ENCODE assay signal across 14 cellular contexts in genomic region chr22:22800716-22801115, GRCh38.
"Had no signal": no experiment of that assay in that cellular context is flagged by ENCODE, and none has a peak within 500 bp of the region (broad histone marks: within the 10 kb centered on the region; RNA-seq: fewer than 3 reads in every experiment).

No MANE protein-coding gene starts in this region.

- H3K27ac ChIP-seq: dorsolateral prefrontal cortex, gastrocnemius medialis, neural progenitor cell, right atrium auricular region, thyroid gland, uterus had no signal

- H3K9ac ChIP-seq: neural progenitor cell had no signal

- H3K4me3 ChIP-seq: dorsolateral prefrontal cortex, gastrocnemius medialis, neural progenitor cell, right atrium auricular region, smooth muscle cell, thyroid gland, uterus had no signal

- H3K27me3 ChIP-seq: right atrium auricular region, thyroid gland, uterus had no signal

- DNase-seq: activated CD4-positive, alpha-beta T cell treated with anti-CD3 and anti-CD28 coated beads, Interleukin-2, amount 50 U/mL, for 48 hours; activated CD4-positive, CD25-positive, alpha-beta regulatory T cell treated with anti-CD3 and anti-CD28 coated beads, Interleukin-2, amount 50 U/mL, for 72 hours; activated gamma-delta T cell; activated T-cell treated with anti-CD3 and anti-CD28 coated beads, Interleukin-2, amount 50 U/mL, for 48 hours; amygdala; dorsolateral prefrontal cortex; gastrocnemius medialis; posterior cingulate gyrus; T-helper 2 cell; thyroid gland; uterus had no signal

- H3K4me1 ChIP-seq: gastrocnemius medialis, neural progenitor cell, right atrium auricular region, thyroid gland, uterus had no signal

- ATAC-seq: gastrocnemius medialis had no signal

- H3K9me3 ChIP-seq: gastrocnemius medialis, right atrium auricular region, thyroid gland, uterus had no signal

- H2AFZ ChIP-seq: neural progenitor cell had no signal

- H3K4me2 ChIP-seq: neural progenitor cell, smooth muscle cell had no signal

- H3K36me3 ChIP-seq: gastrocnemius medialis, neural progenitor cell, right atrium auricular region, thyroid gland, uterus had no signal
